Comparison of ENCODE assay signal across 3 cellular contexts in genomic region chr12:58602736-58603135, GRCh38.
A peak's percentile ranks its signal among the peaks of the same experiment; 100 is the strongest.
TF ChIP-seq lines count a peak whose summit lies in the region.

No MANE protein-coding gene starts in this region.

TF ChIP-seq in A549, 52 proteins besides CTCF, POLR2A, EP300 and RAD21:
- TF ChIP-seq ESRRA (IDR thresholded peaks at IDR 0.05; ENCODE audit: borderline replicate concordance, low read length) (no peak), CBX8 (IDR thresholded peaks at IDR 0.05) (no peak), MAFK (IDR thresholded peaks at IDR 0.05; ENCODE audit: partially characterized antibody) (peak; percentile 84)

TF ChIP-seq in IMR-90, 13 proteins besides CTCF, POLR2A, EP300 and RAD21:
- TF ChIP-seq RCOR1 (IDR thresholded peaks at IDR 0.05; ENCODE audit: insufficient replicate concordance, low read length) (no peak), MAFK (IDR thresholded peaks at IDR 0.05; ENCODE audit: low read depth, low read length) (peak; percentile 96)

TF ChIP-seq in H1, 55 proteins besides CTCF, POLR2A, EP300 and RAD21:
- TF ChIP-seq MAFK (IDR thresholded peaks at IDR 0.05; ENCODE audit: low read depth, low read length) (peak; percentile 82), CBX5 (IDR thresholded peaks at IDR 0.05; ENCODE audit: low read depth, low read length) (no peak)
